1 cellular context compared by ENCODE assay signal in genomic region chr6:73348550-73349204, GRCh38.
TF ChIP-seq lines count a peak whose summit lies in the region.

No MANE protein-coding gene starts in this region.

TF ChIP-seq in WTC11, 78 proteins besides CTCF, POLR2A, EP300 and RAD21 (continued from another document):
- TF ChIP-seq, protein P1, sequence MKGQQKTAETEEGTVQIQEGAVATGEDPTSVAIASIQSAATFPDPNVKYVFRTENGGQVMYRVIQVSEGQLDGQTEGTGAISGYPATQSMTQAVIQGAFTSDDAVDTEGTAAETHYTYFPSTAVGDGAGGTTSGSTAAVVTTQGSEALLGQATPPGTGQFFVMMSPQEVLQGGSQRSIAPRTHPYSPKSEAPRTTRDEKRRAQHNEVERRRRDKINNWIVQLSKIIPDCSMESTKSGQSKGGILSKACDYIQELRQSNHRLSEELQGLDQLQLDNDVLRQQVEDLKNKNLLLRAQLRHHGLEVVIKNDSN (CRISPR knock-in tag; IDR thresholded peaks at IDR 0.05) = 0 out of 2 replicates have a peak, but pooled peaks have one; percentile 32
- TF ChIP-seq, protein P2, sequence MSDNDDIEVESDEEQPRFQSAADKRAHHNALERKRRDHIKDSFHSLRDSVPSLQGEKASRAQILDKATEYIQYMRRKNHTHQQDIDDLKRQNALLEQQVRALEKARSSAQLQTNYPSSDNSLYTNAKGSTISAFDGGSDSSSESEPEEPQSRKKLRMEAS (CRISPR knock-in tag; IDR thresholded peaks at IDR 0.05) = peak; percentile 67
- TF ChIP-seq TEAD1 (CRISPR knock-in tag; IDR thresholded peaks at IDR 0.05) = 0 out of 2 replicates have a peak, but pooled peaks have one; percentile 45
